1 cellular context compared by ENCODE assay signal in the genomic region with DNA sequence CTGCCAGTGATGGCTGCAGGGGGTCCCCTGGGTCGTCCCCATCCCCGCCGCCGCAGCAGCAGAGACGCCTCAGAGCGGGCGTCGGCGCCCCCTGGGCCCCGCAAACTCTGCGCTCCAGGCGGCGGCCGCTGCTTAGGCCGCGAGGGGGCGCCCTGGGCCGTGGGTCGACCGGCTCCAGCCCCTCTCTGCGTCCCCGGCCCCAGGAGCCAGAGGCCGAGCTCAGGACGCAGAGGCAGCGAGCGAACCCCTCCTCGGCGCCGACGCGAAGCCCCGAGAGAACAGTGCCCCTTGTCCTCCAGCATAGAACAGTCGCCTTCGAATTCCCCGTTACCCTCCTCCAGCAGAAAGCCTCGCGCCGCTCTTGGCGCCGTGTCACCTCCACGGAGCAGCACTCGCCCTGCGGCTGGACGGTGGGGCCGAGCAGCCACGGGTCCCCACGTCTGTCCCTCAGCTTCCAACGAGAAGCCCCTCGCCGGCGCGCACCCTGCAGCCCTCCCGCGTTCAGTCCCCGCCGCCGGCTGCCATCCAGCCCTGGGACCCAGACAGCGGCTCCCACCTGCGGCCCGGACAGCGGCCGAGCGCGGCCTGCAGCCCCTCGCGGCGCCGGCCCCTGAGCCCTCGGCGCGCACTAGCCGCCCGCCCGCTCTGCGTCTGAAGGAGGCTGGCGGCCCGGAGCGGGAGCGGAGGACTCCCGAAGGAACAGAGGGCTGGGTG.
TF ChIP-seq lines count a peak whose summit lies in the region.

No MANE protein-coding gene starts in this region.

TF ChIP-seq in HepG2, 621 proteins besides CTCF, POLR2A, EP300 and RAD21 (continued from another document and continues in another):
- TF ChIP-seq, protein P1, sequence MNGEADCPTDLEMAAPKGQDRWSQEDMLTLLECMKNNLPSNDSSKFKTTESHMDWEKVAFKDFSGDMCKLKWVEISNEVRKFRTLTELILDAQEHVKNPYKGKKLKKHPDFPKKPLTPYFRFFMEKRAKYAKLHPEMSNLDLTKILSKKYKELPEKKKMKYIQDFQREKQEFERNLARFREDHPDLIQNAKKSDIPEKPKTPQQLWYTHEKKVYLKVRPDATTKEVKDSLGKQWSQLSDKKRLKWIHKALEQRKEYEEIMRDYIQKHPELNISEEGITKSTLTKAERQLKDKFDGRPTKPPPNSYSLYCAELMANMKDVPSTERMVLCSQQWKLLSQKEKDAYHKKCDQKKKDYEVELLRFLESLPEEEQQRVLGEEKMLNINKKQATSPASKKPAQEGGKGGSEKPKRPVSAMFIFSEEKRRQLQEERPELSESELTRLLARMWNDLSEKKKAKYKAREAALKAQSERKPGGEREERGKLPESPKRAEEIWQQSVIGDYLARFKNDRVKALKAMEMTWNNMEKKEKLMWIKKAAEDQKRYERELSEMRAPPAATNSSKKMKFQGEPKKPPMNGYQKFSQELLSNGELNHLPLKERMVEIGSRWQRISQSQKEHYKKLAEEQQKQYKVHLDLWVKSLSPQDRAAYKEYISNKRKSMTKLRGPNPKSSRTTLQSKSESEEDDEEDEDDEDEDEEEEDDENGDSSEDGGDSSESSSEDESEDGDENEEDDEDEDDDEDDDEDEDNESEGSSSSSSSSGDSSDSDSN (CRISPR knock-in tag; IDR thresholded peaks at IDR 0.05) = peak; percentile 62; the same call in 1 of the 2 replicates
- TF ChIP-seq CCAR2 (optimal IDR thresholded peaks at IDR 0.05; ENCODE audit: low read depth, low read length) = no peak
- TF ChIP-seq, protein P2, sequence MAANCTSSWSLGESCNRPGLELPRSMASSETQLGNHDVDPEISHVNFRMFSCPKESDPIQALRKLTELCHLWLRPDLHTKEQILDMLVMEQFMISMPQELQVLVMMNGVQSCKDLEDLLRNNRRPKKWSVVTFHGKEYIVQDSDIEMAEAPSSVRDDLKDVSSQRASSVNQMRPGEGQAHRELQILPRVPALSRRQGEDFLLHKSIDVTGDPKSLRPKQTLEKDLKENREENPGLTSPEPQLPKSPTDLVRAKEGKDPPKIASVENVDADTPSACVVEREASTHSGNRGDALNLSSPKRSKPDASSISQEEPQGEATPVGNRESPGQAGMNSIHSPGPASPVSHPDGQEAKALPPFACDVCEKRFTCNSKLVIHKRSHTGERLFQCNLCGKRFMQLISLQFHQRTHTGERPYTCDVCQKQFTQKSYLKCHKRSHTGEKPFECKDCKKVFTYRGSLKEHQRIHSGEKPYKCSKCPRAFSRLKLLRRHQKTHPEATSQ (CRISPR knock-in tag; IDR thresholded peaks at IDR 0.05; ENCODE audit: borderline replicate concordance) = no peak
- no peak for TF ChIP-seq CBX5 (CRISPR knock-in tag; IDR thresholded peaks at IDR 0.05; ENCODE audit: borderline replicate concordance)
- TF ChIP-seq CHD2 (IDR thresholded peaks at IDR 0.05; ENCODE audit: low read depth, low read length) = no peak
- TF ChIP-seq, protein P3, sequence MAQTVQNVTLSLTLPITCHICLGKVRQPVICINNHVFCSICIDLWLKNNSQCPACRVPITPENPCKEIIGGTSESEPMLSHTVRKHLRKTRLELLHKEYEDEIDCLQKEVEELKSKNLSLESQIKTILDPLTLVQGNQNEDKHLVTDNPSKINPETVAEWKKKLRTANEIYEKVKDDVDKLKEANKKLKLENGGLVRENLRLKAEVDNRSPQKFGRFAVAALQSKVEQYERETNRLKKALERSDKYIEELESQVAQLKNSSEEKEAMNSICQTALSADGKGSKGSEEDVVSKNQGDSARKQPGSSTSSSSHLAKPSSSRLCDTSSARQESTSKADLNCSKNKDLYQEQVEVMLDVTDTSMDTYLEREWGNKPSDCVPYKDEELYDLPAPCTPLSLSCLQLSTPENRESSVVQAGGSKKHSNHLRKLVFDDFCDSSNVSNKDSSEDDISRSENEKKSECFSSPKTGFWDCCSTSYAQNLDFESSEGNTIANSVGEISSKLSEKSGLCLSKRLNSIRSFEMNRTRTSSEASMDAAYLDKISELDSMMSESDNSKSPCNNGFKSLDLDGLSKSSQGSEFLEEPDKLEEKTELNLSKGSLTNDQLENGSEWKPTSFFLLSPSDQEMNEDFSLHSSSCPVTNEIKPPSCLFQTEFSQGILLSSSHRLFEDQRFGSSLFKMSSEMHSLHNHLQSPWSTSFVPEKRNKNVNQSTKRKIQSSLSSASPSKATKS (CRISPR knock-in tag; IDR thresholded peaks at IDR 0.05) = no peak
- no peak for TF ChIP-seq ZNF570 (CRISPR knock-in tag; IDR thresholded peaks at IDR 0.05; ENCODE audit: borderline replicate concordance)
- TF ChIP-seq WIZ (CRISPR knock-in tag; IDR thresholded peaks at IDR 0.05) = no peak
- no peak; the same call in 1 of the 2 replicates for TF ChIP-seq REPIN1 (CRISPR knock-in tag; IDR thresholded peaks at IDR 0.05; ENCODE audit: borderline replicate concordance, low read depth)
- peak; percentile 53; the same call in 1 of the 2 replicates for TF ChIP-seq KDM2A (CRISPR knock-in tag; IDR thresholded peaks at IDR 0.05; ENCODE audit: borderline replicate concordance, low read depth)
- no peak for TF ChIP-seq AGO1 (IDR thresholded peaks at IDR 0.05; ENCODE audit: low read depth, low read length, poor library complexity, severe bottlenecking)
- TF ChIP-seq, protein P4, sequence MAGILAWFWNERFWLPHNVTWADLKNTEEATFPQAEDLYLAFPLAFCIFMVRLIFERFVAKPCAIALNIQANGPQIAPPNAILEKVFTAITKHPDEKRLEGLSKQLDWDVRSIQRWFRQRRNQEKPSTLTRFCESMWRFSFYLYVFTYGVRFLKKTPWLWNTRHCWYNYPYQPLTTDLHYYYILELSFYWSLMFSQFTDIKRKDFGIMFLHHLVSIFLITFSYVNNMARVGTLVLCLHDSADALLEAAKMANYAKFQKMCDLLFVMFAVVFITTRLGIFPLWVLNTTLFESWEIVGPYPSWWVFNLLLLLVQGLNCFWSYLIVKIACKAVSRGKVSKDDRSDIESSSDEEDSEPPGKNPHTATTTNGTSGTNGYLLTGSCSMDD (CRISPR knock-in tag; IDR thresholded peaks at IDR 0.05) = no peak
- TF ChIP-seq ZNF572 (CRISPR knock-in tag; IDR thresholded peaks at IDR 0.05) = peak; percentile 56; the same call in 1 of the 2 replicates
- peak; percentile 74 for TF ChIP-seq YY1 (IDR thresholded peaks at IDR 0.05; ENCODE audit: insufficient read depth, insufficient replicate concordance, low read depth, low read length)
- TF ChIP-seq NCOA2 (CRISPR knock-in tag; IDR thresholded peaks at IDR 0.05) = no peak
- no peak for TF ChIP-seq RXRB (CRISPR knock-in tag; IDR thresholded peaks at IDR 0.05; ENCODE audit: borderline replicate concordance)
- TF ChIP-seq, protein P5, sequence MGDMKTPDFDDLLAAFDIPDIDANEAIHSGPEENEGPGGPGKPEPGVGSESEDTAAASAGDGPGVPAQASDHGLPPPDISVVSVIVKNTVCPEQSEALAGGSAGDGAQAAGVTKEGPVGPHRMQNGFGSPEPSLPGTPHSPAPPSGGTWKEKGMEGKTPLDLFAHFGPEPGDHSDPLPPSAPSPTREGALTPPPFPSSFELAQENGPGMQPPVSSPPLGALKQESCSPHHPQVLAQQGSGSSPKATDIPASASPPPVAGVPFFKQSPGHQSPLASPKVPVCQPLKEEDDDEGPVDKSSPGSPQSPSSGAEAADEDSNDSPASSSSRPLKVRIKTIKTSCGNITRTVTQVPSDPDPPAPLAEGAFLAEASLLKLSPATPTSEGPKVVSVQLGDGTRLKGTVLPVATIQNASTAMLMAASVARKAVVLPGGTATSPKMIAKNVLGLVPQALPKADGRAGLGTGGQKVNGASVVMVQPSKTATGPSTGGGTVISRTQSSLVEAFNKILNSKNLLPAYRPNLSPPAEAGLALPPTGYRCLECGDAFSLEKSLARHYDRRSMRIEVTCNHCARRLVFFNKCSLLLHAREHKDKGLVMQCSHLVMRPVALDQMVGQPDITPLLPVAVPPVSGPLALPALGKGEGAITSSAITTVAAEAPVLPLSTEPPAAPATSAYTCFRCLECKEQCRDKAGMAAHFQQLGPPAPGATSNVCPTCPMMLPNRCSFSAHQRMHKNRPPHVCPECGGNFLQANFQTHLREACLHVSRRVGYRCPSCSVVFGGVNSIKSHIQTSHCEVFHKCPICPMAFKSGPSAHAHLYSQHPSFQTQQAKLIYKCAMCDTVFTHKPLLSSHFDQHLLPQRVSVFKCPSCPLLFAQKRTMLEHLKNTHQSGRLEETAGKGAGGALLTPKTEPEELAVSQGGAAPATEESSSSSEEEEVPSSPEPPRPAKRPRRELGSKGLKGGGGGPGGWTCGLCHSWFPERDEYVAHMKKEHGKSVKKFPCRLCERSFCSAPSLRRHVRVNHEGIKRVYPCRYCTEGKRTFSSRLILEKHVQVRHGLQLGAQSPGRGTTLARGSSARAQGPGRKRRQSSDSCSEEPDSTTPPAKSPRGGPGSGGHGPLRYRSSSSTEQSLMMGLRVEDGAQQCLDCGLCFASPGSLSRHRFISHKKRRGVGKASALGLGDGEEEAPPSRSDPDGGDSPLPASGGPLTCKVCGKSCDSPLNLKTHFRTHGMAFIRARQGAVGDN (CRISPR knock-in tag; IDR thresholded peaks at IDR 0.05) = peak; percentile 63
- TF ChIP-seq ZNF563 (CRISPR knock-in tag; IDR thresholded peaks at IDR 0.05) = no peak
- TF ChIP-seq, protein P6, sequence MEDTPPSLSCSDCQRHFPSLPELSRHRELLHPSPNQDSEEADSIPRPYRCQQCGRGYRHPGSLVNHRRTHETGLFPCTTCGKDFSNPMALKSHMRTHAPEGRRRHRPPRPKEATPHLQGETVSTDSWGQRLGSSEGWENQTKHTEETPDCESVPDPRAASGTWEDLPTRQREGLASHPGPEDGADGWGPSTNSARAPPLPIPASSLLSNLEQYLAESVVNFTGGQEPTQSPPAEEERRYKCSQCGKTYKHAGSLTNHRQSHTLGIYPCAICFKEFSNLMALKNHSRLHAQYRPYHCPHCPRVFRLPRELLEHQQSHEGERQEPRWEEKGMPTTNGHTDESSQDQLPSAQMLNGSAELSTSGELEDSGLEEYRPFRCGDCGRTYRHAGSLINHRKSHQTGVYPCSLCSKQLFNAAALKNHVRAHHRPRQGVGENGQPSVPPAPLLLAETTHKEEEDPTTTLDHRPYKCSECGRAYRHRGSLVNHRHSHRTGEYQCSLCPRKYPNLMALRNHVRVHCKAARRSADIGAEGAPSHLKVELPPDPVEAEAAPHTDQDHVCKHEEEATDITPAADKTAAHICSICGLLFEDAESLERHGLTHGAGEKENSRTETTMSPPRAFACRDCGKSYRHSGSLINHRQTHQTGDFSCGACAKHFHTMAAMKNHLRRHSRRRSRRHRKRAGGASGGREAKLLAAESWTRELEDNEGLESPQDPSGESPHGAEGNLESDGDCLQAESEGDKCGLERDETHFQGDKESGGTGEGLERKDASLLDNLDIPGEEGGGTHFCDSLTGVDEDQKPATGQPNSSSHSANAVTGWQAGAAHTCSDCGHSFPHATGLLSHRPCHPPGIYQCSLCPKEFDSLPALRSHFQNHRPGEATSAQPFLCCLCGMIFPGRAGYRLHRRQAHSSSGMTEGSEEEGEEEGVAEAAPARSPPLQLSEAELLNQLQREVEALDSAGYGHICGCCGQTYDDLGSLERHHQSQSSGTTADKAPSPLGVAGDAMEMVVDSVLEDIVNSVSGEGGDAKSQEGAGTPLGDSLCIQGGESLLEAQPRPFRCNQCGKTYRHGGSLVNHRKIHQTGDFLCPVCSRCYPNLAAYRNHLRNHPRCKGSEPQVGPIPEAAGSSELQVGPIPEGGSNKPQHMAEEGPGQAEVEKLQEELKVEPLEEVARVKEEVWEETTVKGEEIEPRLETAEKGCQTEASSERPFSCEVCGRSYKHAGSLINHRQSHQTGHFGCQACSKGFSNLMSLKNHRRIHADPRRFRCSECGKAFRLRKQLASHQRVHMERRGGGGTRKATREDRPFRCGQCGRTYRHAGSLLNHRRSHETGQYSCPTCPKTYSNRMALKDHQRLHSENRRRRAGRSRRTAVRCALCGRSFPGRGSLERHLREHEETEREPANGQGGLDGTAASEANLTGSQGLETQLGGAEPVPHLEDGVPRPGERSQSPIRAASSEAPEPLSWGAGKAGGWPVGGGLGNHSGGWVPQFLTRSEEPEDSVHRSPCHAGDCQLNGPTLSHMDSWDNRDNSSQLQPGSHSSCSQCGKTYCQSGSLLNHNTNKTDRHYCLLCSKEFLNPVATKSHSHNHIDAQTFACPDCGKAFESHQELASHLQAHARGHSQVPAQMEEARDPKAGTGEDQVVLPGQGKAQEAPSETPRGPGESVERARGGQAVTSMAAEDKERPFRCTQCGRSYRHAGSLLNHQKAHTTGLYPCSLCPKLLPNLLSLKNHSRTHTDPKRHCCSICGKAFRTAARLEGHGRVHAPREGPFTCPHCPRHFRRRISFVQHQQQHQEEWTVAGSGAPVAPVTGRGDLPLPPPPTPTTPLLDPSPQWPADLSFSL (CRISPR knock-in tag; IDR thresholded peaks at IDR 0.05) = 0 out of 2 replicates have a peak, but pooled peaks have one; percentile 4
- peak; percentile 22; the same call in 1 of the 2 replicates for TF ChIP-seq GABPB1 (CRISPR knock-in tag; IDR thresholded peaks at IDR 0.05)
- TF ChIP-seq ZNF709 (CRISPR knock-in tag; IDR thresholded peaks at IDR 0.05) = no peak
- TF ChIP-seq MXD4 (CRISPR knock-in tag; IDR thresholded peaks at IDR 0.05) = no peak
- TF ChIP-seq, protein P7, sequence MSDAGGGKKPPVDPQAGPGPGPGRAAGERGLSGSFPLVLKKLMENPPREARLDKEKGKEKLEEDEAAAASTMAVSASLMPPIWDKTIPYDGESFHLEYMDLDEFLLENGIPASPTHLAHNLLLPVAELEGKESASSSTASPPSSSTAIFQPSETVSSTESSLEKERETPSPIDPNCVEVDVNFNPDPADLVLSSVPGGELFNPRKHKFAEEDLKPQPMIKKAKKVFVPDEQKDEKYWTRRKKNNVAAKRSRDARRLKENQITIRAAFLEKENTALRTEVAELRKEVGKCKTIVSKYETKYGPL (CRISPR knock-in tag; IDR thresholded peaks at IDR 0.05) = no peak
- TF ChIP-seq BORCS8-MEF2B (CRISPR knock-in tag; IDR thresholded peaks at IDR 0.05) = peak; percentile 64; the same call in 1 of the 2 replicates
- no peak for TF ChIP-seq SAFB2 (CRISPR knock-in tag; IDR thresholded peaks at IDR 0.05; ENCODE audit: borderline replicate concordance, low read depth)
- TF ChIP-seq NR3C1 (CRISPR knock-in tag; IDR thresholded peaks at IDR 0.05) = no peak
- no peak for TF ChIP-seq MEF2D (CRISPR knock-in tag; IDR thresholded peaks at IDR 0.05)
- no peak for TF ChIP-seq ZBTB20 (CRISPR knock-in tag; IDR thresholded peaks at IDR 0.05; ENCODE audit: borderline replicate concordance, low read depth)
- TF ChIP-seq, protein P8, sequence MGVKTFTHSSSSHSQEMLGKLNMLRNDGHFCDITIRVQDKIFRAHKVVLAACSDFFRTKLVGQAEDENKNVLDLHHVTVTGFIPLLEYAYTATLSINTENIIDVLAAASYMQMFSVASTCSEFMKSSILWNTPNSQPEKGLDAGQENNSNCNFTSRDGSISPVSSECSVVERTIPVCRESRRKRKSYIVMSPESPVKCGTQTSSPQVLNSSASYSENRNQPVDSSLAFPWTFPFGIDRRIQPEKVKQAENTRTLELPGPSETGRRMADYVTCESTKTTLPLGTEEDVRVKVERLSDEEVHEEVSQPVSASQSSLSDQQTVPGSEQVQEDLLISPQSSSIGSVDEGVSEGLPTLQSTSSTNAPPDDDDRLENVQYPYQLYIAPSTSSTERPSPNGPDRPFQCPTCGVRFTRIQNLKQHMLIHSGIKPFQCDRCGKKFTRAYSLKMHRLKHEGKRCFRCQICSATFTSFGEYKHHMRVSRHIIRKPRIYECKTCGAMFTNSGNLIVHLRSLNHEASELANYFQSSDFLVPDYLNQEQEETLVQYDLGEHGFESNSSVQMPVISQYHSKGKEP (CRISPR knock-in tag; IDR thresholded peaks at IDR 0.05) = no peak
- no peak for TF ChIP-seq CREM (IDR thresholded peaks at IDR 0.05)
- no peak for TF ChIP-seq CREM (CRISPR knock-in tag; IDR thresholded peaks at IDR 0.05)
